8 cellular contexts compared by ENCODE assay signal in genomic region chrX:119512145-119512800, GRCh38. TPM values are rescaled to one million over a fixed set of nuclear protein-coding genes. Genes with fewer than 3 reads are reported as not detected.
DNase-seq lines count a peak whose midpoint lies in the region; ATAC-seq and TF ChIP-seq lines count a peak whose summit lies in the region.

No MANE protein-coding gene starts in this region.

- no peaks in the 10 kb centered on the region for H3K36me3 Mint-ChIP-seq in activated CD8-positive, alpha-beta memory T cell treated with anti-CD3 and anti-CD28 coated beads, Interleukin-2, amount 10 ng/mL, durations not matched to agents 7 days and 5 days
- no peaks in the 10 kb centered on the region for H3K36me3 Mint-ChIP-seq in HFFc6 (ENCODE audit: low read depth)
- H3K36me3 Mint-ChIP-seq in activated CD8-positive, alpha-beta T cell treated with anti-CD3 and anti-CD28 coated beads for 36 hours (ENCODE audit: low read depth) = no peaks in the 10 kb centered on the region

- H3K9me3 ChIP-seq in heart right ventricle = no peaks in the 10 kb centered on the region

- no peak overlapping the region for H3K27ac Mint-ChIP-seq in activated CD8-positive, alpha-beta memory T cell treated with anti-CD3 and anti-CD28 coated beads, Interleukin-2, amount 10 ng/mL, durations not matched to agents 7 days and 5 days
- no peak overlapping the region for H3K27ac Mint-ChIP-seq in HFFc6
- H3K27ac Mint-ChIP-seq in activated CD8-positive, alpha-beta T cell treated with anti-CD3 and anti-CD28 coated beads for 36 hours = no peak overlapping the region

- H3K4me3 ChIP-seq in heart right ventricle = no peak overlapping the region

- no peaks in the 10 kb centered on the region for H3K9me3 Mint-ChIP-seq in activated CD8-positive, alpha-beta memory T cell treated with anti-CD3 and anti-CD28 coated beads, Interleukin-2, amount 10 ng/mL, durations not matched to agents 7 days and 5 days (ENCODE audit: low read depth)
- no peaks in the 10 kb centered on the region for H3K9me3 Mint-ChIP-seq in HFFc6
- H3K9me3 Mint-ChIP-seq in activated CD8-positive, alpha-beta T cell treated with anti-CD3 and anti-CD28 coated beads for 36 hours = no peaks in the 10 kb centered on the region

- H3K27ac ChIP-seq in heart right ventricle = peak overlapping the region in 4 of 10 donors; percentile 6 to 30 (median 14)

- peak; percentile 40 for DNase-seq in activated CD8-positive, alpha-beta memory T cell treated with anti-CD3 and anti-CD28 coated beads, Interleukin-2, amount 10 ng/mL, durations not matched to agents 7 days and 5 days
- no peak for DNase-seq in activated CD8-positive, alpha-beta memory T cell treated with anti-CD3 and anti-CD28 coated beads, Interleukin-2, amount 50 U/mL, for 4 hours
- peak; percentile 59 for DNase-seq in HFFc6
- DNase-seq in NCI-H2196 treated with DMSO at 0.1 percent for 48 hours (lab: John Stamatoyannopoulos, UW; ENCODE audit: unreplicated experiment) = peak; percentile 55
- peak; percentile 37 for DNase-seq in activated CD8-positive, alpha-beta T cell treated with anti-CD3 and anti-CD28 coated beads for 36 hours
- peak; percentile 23 to 54 for DNase-seq in heart right ventricle
- DNase-seq in renal cortical epithelial cell (ENCODE audit: low read depth) = peak; percentile 56
- no peak for DNase-seq in effector CD8-positive, alpha-beta T cell (lab: John Stamatoyannopoulos, UW)

- 18 to 25% methylated on average over 14 of the region's 14 CpGs for WGBS in heart right ventricle, 2 donors

- H3K27me3 Mint-ChIP-seq in activated CD8-positive, alpha-beta memory T cell treated with anti-CD3 and anti-CD28 coated beads, Interleukin-2, amount 10 ng/mL, durations not matched to agents 7 days and 5 days = peaks cover 5% of the 10 kb centered on the region
- peaks cover under 1% of the 10 kb centered on the region for H3K27me3 Mint-ChIP-seq in HFFc6 (ENCODE audit: insufficient read depth)
- no peaks in the 10 kb centered on the region for H3K27me3 Mint-ChIP-seq in activated CD8-positive, alpha-beta T cell treated with anti-CD3 and anti-CD28 coated beads for 36 hours

- POLR2A ChIA-PET in activated CD8-positive, alpha-beta T cell treated with anti-CD3 and anti-CD28 coated beads for 36 hours (lab: Charles Lee) = no interaction called here

- no peak overlapping the region for H3K4me3 Mint-ChIP-seq in activated CD8-positive, alpha-beta memory T cell treated with anti-CD3 and anti-CD28 coated beads, Interleukin-2, amount 10 ng/mL, durations not matched to agents 7 days and 5 days
- H3K4me3 Mint-ChIP-seq in HFFc6 = no peak overlapping the region
- H3K4me3 Mint-ChIP-seq in activated CD8-positive, alpha-beta T cell treated with anti-CD3 and anti-CD28 coated beads for 36 hours = no peak overlapping the region

- peak; percentile 60 for ATAC-seq in activated CD8-positive, alpha-beta memory T cell treated with anti-CD3 and anti-CD28 coated beads, Interleukin-2, amount 10 ng/mL, durations not matched to agents 7 days and 5 days
- ATAC-seq in activated CD8-positive, alpha-beta T cell treated with anti-CD3 and anti-CD28 coated beads for 36 hours = peak; percentile 62
- ATAC-seq in heart right ventricle = peak; percentile 87 to 98 (median 96)

- no peaks in the 10 kb centered on the region for H3K4me1 ChIP-seq in heart right ventricle

- intact Hi-C loops in activated CD8-positive, alpha-beta T cell treated with anti-CD3 and anti-CD28 coated beads for 36 hours (cut with micrococcal nuclease) = loop anchor here (10.0 kb wide), 2 partner anchors 93 to 223 kb away; partner anchors contain the start of gene NKRF
- intact Hi-C loops in heart right ventricle (cut with DNase I) = loop anchor here in 6 of 10 donors (5.0 to 10.0 kb wide), 4 partner anchors 63 to 223 kb away; partner anchors contain the start of gene UBE2A (in 1 of the 6)

- H3K27me3 ChIP-seq in heart right ventricle = peaks cover 0 to 6% (median 0%) of the 10 kb centered on the region in 7 donors

- no peaks in the 10 kb centered on the region for H3K36me3 ChIP-seq in heart right ventricle

- CTCF ChIA-PET in activated CD8-positive, alpha-beta memory T cell treated with anti-CD3 and anti-CD28 coated beads, Interleukin-2, amount 10 ng/mL, durations not matched to agents 7 days and 5 days (lab: Charles Lee) = interaction anchor here (0.5 to 1.4 kb wide), 10 partner anchors 9 to 376 kb away, joined by 3 to 10 read pairs (median 4); partner anchors contain the start of gene SLC25A5
- CTCF ChIA-PET in activated CD8-positive, alpha-beta T cell treated with anti-CD3 and anti-CD28 coated beads for 36 hours (lab: Charles Lee) = interaction anchor here (1.3 to 1.6 kb wide), 3 partner anchors 23 to 218 kb away, joined by 3 to 5 read pairs (median 4); no protein-coding TSS in a partner anchor

- peak; percentile 76 for TF ChIP-seq CTCF in HFFc6 (IDR thresholded peaks at IDR 0.05)
- no peak for TF ChIP-seq CTCF in activated CD8-positive, alpha-beta T cell treated with anti-CD3 and anti-CD28 coated beads for 36 hours (IDR thresholded peaks at IDR 0.05)
- TF ChIP-seq CTCF in heart right ventricle (IDR thresholded peaks at IDR 0.05) = peak; percentile 17 to 68 (median 62)

- H3K4me1 Mint-ChIP-seq in activated CD8-positive, alpha-beta memory T cell treated with anti-CD3 and anti-CD28 coated beads, Interleukin-2, amount 10 ng/mL, durations not matched to agents 7 days and 5 days = peaks cover 4% of the 10 kb centered on the region
- H3K4me1 Mint-ChIP-seq in HFFc6 (ENCODE audit: low read depth) = peaks cover 19% of the 10 kb centered on the region
- H3K4me1 Mint-ChIP-seq in activated CD8-positive, alpha-beta T cell treated with anti-CD3 and anti-CD28 coated beads for 36 hours (ENCODE audit: low read depth) = peaks cover 2% of the 10 kb centered on the region

RNA-seq across cellular contexts. Expression of gene SLC25A5, which starts 44.0 kb away (rescaled TPM):
- 100 to 1,000 TPM; 434 to 517 TPM for total RNA-seq in activated CD8-positive, alpha-beta memory T cell treated with anti-CD3 and anti-CD28 coated beads, Interleukin-2, amount 10 ng/mL, durations not matched to agents 7 days and 5 days
- total RNA-seq in HFFc6 (2021; fragmentation: NEBNext Ultra II Directional; extraction: Animal tissue kit (Norgen Biotek cat#: 25700)) = 100 to 1,000 TPM; 223 to 296 (median 270) TPM
- 100 to 1,000 TPM; 830 to 839 TPM for total RNA-seq in activated CD8-positive, alpha-beta T cell treated with anti-CD3 and anti-CD28 coated beads for 36 hours
- total RNA-seq in heart right ventricle (100 to 1,000 TPM; 133 to 287 (median 184) TPM), renal cortical epithelial cell (194 and 195 TPM in 2 replicates)
- 100 to 1,000 TPM in 1 of 2 donors, 10 to 100 TPM in 1; 43.3 to 482 TPM for polyA plus RNA-seq in heart right ventricle

RNA-seq across cellular contexts. Expression of gene STEEP1, which starts 52.9 kb away (rescaled TPM):
- 10 to 100 TPM; 18.5 to 21.4 TPM for total RNA-seq in activated CD8-positive, alpha-beta memory T cell treated with anti-CD3 and anti-CD28 coated beads, Interleukin-2, amount 10 ng/mL, durations not matched to agents 7 days and 5 days
- total RNA-seq in HFFc6 (2021; fragmentation: NEBNext Ultra II Directional; extraction: Animal tissue kit (Norgen Biotek cat#: 25700)) = 10 to 100 TPM; 23.2 to 28.8 (median 24.4) TPM
- 10 to 100 TPM; 18.2 to 19.2 TPM for total RNA-seq in activated CD8-positive, alpha-beta T cell treated with anti-CD3 and anti-CD28 coated beads for 36 hours
- total RNA-seq in heart right ventricle (10 to 100 TPM; 12.1 to 24.0 (median 19.8) TPM), renal cortical epithelial cell (51.7 and 52.9 TPM in 2 replicates)
- polyA plus RNA-seq in heart right ventricle = 10 to 100 TPM in 1 of 2 donors, 1 to 10 TPM in 1; 2.7 to 14.6 TPM

Comparison
In these comparisons a context has a peak if more than half of its experiments do, and no peak if none do; other contexts are left out.
1. DNase-seq: peak in activated CD8-positive, alpha-beta memory T cell treated with anti-CD3 and anti-CD28 coated beads, Interleukin-2, amount 10 ng/mL, durations not matched to agents 7 days and 5 days (single experiment), HFFc6 (single experiment), NCI-H2196 treated with DMSO at 0.1 percent for 48 hours (single experiment), activated CD8-positive, alpha-beta T cell treated with anti-CD3 and anti-CD28 coated beads for 36 hours (single experiment), heart right ventricle (2 of 2) and renal cortical epithelial cell (single experiment); none in activated CD8-positive, alpha-beta memory T cell treated with anti-CD3 and anti-CD28 coated beads, Interleukin-2, amount 50 U/mL, for 4 hours (single experiment) and effector CD8-positive, alpha-beta T cell (single experiment).
2. Peak in every context shown above with its lines, with median percentiles within 50 percentile points of each other: ATAC-seq.